19 cellular contexts compared by ENCODE assay signal in the genomic region with DNA sequence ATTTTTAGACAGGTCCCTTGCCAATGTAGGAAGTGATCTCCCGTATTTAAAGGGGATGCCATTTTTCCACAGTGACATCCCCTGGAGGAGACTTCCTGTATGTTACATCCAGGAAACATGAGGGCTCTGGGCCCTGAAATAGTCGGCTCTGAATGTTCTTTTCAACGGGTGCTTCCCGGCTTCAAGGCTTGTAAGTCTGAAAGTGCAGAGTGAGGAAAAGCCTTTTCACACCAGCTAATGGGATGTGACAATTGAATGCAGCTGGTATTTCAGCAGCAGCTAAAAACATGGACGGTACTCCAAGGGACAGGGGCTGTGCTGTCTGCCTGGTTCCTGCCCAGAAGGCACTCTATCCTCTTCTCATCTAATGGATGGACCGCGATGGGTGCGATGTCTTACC. TPM values are rescaled to one million over a fixed set of nuclear protein-coding genes. Genes with fewer than 3 reads are reported as not detected.
A peak's percentile ranks its signal among the peaks of the same experiment; 100 is the strongest.
DNase-seq lines count a peak whose midpoint lies in the region; ATAC-seq and TF ChIP-seq lines count a peak whose summit lies in the region.
"Had no signal": no experiment of that assay in that cellular context is flagged by ENCODE, and none has a peak within 500 bp of the region (broad histone marks: within the 10 kb centered on the region; RNA-seq: fewer than 3 reads in every experiment).

No MANE protein-coding gene starts in this region.

- H3K36me3 Mint-ChIP-seq in dendritic cell treated with granulocyte-macrophage colony-stimulating factor and Interleukin-4, amounts not matched to agents 40 ng/mL and 50 ng/mL, for 4 days (ENCODE audit: low read depth) = peaks cover 16% of the 10 kb centered on the region
- no peaks in the 10 kb centered on the region for H3K36me3 Mint-ChIP-seq in osteocyte (ENCODE audit: unreplicated experiment)

- no peaks in the 10 kb centered on the region for H3K27me3 ChIP-seq in right atrium auricular region

- H3K4me1 ChIP-seq in right atrium auricular region = peaks cover 0 to 10% of the 10 kb centered on the region in 2 donors

- H3K27me3 Mint-ChIP-seq in dendritic cell treated with granulocyte-macrophage colony-stimulating factor and Interleukin-4, amounts not matched to agents 40 ng/mL and 50 ng/mL, for 4 days = peaks cover 47% of the 10 kb centered on the region
- H3K27me3 Mint-ChIP-seq in osteocyte (ENCODE audit: unreplicated experiment) = peaks cover 43% of the 10 kb centered on the region

- DNase-seq in right atrium auricular region (ENCODE audit: low spot score) (peak; percentile 30), Right ventricle myocardium inferior (ENCODE audit: missing footprints) (no peak), osteocyte (ENCODE audit: extremely low spot score, unreplicated experiment) (peak; percentile 30), NCI-H2171 treated with DMSO at 0.1 percent for 48 hours (lab: John Stamatoyannopoulos, UW) (no peak), cerebellar cortex (ENCODE audit: low spot score) (no peak)
- DNase-seq: AML-193; CD4-positive, alpha-beta T cell; GDM1; H7; HFFc6; IMR-90 had no signal

- H3K4me1 Mint-ChIP-seq in dendritic cell treated with granulocyte-macrophage colony-stimulating factor and Interleukin-4, amounts not matched to agents 40 ng/mL and 50 ng/mL, for 4 days (ENCODE audit: low read depth) = no peaks in the 10 kb centered on the region
- H3K4me1 Mint-ChIP-seq in osteocyte (ENCODE audit: unreplicated experiment) = peaks cover 8% of the 10 kb centered on the region

- no peaks in the 10 kb centered on the region for H3K9me3 ChIP-seq in right atrium auricular region

- no peak overlapping the region for H3K4me3 Mint-ChIP-seq in dendritic cell treated with granulocyte-macrophage colony-stimulating factor and Interleukin-4, amounts not matched to agents 40 ng/mL and 50 ng/mL, for 4 days
- H3K4me3 Mint-ChIP-seq in osteocyte (ENCODE audit: unreplicated experiment) = no peak overlapping the region
- H3K4me3 Mint-ChIP-seq: CD4-positive, alpha-beta T cell; GM23338; HFFc6 had no signal

- no peak overlapping the region for H3K27ac ChIP-seq in right atrium auricular region
- H3K27ac ChIP-seq: C4-2B, HL-60 had no signal

- ATAC-seq in Right ventricle myocardium inferior = no peak
- ATAC-seq: GM23338, HCT116 had no signal

- TF ChIP-seq CTCF in right atrium auricular region (IDR thresholded peaks at IDR 0.05) (no peak), osteocyte (IDR thresholded peaks at IDR 0.05) (no peak)

- peak overlapping the region; percentile 1 for H3K27ac Mint-ChIP-seq in dendritic cell treated with granulocyte-macrophage colony-stimulating factor and Interleukin-4, amounts not matched to agents 40 ng/mL and 50 ng/mL, for 4 days
- no peak overlapping the region for H3K27ac Mint-ChIP-seq in osteocyte (ENCODE audit: unreplicated experiment)
- H3K27ac Mint-ChIP-seq: CD4-positive, alpha-beta T cell; GM23338; HFFc6 had no signal

- H3K36me3 ChIP-seq in right atrium auricular region = no peaks in the 10 kb centered on the region

- no peaks in the 10 kb centered on the region for H3K9me3 Mint-ChIP-seq in dendritic cell treated with granulocyte-macrophage colony-stimulating factor and Interleukin-4, amounts not matched to agents 40 ng/mL and 50 ng/mL, for 4 days
- H3K9me3 Mint-ChIP-seq in osteocyte (ENCODE audit: unreplicated experiment) = no peaks in the 10 kb centered on the region
- H3K9me3 Mint-ChIP-seq: CD4-positive, alpha-beta T cell; GM23338; HFFc6 had no signal

- intact Hi-C loops in Right ventricle myocardium inferior (cut with DNase I) = no loop called here
- intact Hi-C loops in dendritic cell treated with granulocyte-macrophage colony-stimulating factor and Interleukin-4, amounts not matched to agents 40 ng/mL and 50 ng/mL, for 4 days (cut with micrococcal nuclease) = loop anchor here (5.0 kb wide), 1 partner anchor 43 kb away; no protein-coding TSS in a partner anchor

- H3K4me3 ChIP-seq in right atrium auricular region = no peak overlapping the region
- H3K4me3 ChIP-seq: GM23338 had no signal

RNA-seq across cellular contexts. Expression of a gene that starts 1.4 kb away (rescaled TPM):
- total RNA-seq in right atrium auricular region (not detected), Right ventricle myocardium inferior (not detected), osteocyte (not detected in 2 replicates)
- total RNA-seq: Caco-2; CD4-positive, alpha-beta T cell; Daoy; GM23338; H7; HFFc6; HT1080; IMR-90 had no signal

RNA-seq across cellular contexts. Expression of a gene that starts 59.8 kb away (rescaled TPM):
- total RNA-seq in right atrium auricular region (not detected), Right ventricle myocardium inferior (not detected), osteocyte (not detected in 2 replicates)
- total RNA-seq: CD4-positive, alpha-beta T cell; Daoy; HFFc6; IMR-90 had no signal

Comparison
In these comparisons a context has a peak if more than half of its experiments do, and no peak if none do; other contexts are left out.
1. DNase-seq: peak in right atrium auricular region (single experiment) and osteocyte (single experiment); none in Right ventricle myocardium inferior (single experiment), NCI-H2171 treated with DMSO at 0.1 percent for 48 hours (single experiment) and cerebellar cortex (single experiment).